ENCODE assay signal across 8 cellular contexts in genomic region chr3:124034016-124034808, GRCh38. TPM values are rescaled to one million over a fixed set of nuclear protein-coding genes. Genes with fewer than 3 reads are reported as not detected.
DNase-seq lines count a peak whose midpoint lies in the region; ATAC-seq and TF ChIP-seq lines count a peak whose summit lies in the region.

No MANE protein-coding gene starts in this region.

- DNase-seq in NCI-H2107 treated with DMSO at 0.1 percent for 48 hours (lab: John Stamatoyannopoulos, UW; ENCODE audit: unreplicated experiment): peak; percentile 20
- DNase-seq in NCI-H2107 (lab: John Stamatoyannopoulos, UW): no peak
- peak; percentile 41 for DNase-seq in activated CD4-positive, alpha-beta memory T cell treated with anti-CD3 and anti-CD28 coated beads for 36 hours
- DNase-seq in fibroblast of villous mesenchyme (ENCODE audit: low read depth): no peak
- no peak for DNase-seq in HCEC 1CT

- no peaks in the 10 kb centered on the region for H3K27me3 ChIP-seq in neuron (ENCODE audit: insufficient read depth, low read length)

- no peaks in the 10 kb centered on the region for H3K36me3 ChIP-seq in neuron (ENCODE audit: insufficient read depth, low read length)

- no peaks in the 10 kb centered on the region for H3K9me3 ChIP-seq in neuron (ENCODE audit: low read length)

- H3K4me3 ChIP-seq in fibroblast of villous mesenchyme (ENCODE audit: low read depth, low read length): peak overlapping the region; percentile 60
- H3K4me3 ChIP-seq in neuron (ENCODE audit: low read length): peak overlapping the region; percentile 99

- H3K4me3 Mint-ChIP-seq in activated CD4-positive, alpha-beta memory T cell treated with anti-CD3 and anti-CD28 coated beads for 36 hours: peak overlapping the region; percentile 63

- CTCF ChIA-PET in activated CD4-positive, alpha-beta memory T cell treated with anti-CD3 and anti-CD28 coated beads for 36 hours (lab: Charles Lee): interaction anchor here (0.7 to 2.2 kb wide), 6 partner anchors 20 to 138 kb away, joined by 3 to 13 read pairs (median 4); no protein-coding TSS in a partner anchor

- no peak for TF ChIP-seq CTCF in fibroblast of villous mesenchyme (IDR thresholded peaks at IDR 0.05; ENCODE audit: insufficient read depth, low read depth, low read length)

- intact Hi-C loops in activated CD4-positive, alpha-beta memory T cell treated with anti-CD3 and anti-CD28 coated beads for 36 hours (cut with micrococcal nuclease): no loop called here

- H3K4me1 ChIP-seq in neuron (ENCODE audit: insufficient read depth, low read length): peaks cover 16% of the 10 kb centered on the region

- ATAC-seq in HG02970 (IDR thresholded peaks at IDR 0.05; ENCODE audit: low FRiP score, unreplicated experiment) (no peak), HG02759 (IDR thresholded peaks at IDR 0.05; ENCODE audit: unreplicated experiment) (no peak)

- peaks cover 39% of the 10 kb centered on the region for H3K27me3 Mint-ChIP-seq in activated CD4-positive, alpha-beta memory T cell treated with anti-CD3 and anti-CD28 coated beads for 36 hours

- no peaks in the 10 kb centered on the region for H3K9me3 Mint-ChIP-seq in activated CD4-positive, alpha-beta memory T cell treated with anti-CD3 and anti-CD28 coated beads for 36 hours

- H3K27ac Mint-ChIP-seq in activated CD4-positive, alpha-beta memory T cell treated with anti-CD3 and anti-CD28 coated beads for 36 hours: no peak overlapping the region

- peaks cover 14% of the 10 kb centered on the region for H3K4me1 Mint-ChIP-seq in activated CD4-positive, alpha-beta memory T cell treated with anti-CD3 and anti-CD28 coated beads for 36 hours (ENCODE audit: low read depth)

- no peaks in the 10 kb centered on the region for H3K36me3 Mint-ChIP-seq in activated CD4-positive, alpha-beta memory T cell treated with anti-CD3 and anti-CD28 coated beads for 36 hours

- peak overlapping the region; percentile 86 for H2AFZ ChIP-seq in neuron (ENCODE audit: low read depth, low read length)

- POLR2A ChIA-PET in activated CD4-positive, alpha-beta memory T cell treated with anti-CD3 and anti-CD28 coated beads for 36 hours (lab: Charles Lee): no interaction called here

RNA-seq across cellular contexts. Expression of gene KALRN, which starts 1.0 kb away (rescaled TPM):
- total RNA-seq in activated CD4-positive, alpha-beta memory T cell treated with anti-CD3 and anti-CD28 coated beads for 36 hours: 1 to 10 TPM; 2.0 to 2.6 TPM
- 5.5 and 7.3 TPM in 2 replicates for total RNA-seq in fibroblast of villous mesenchyme

RNA-seq across cellular contexts. Expression of gene ROPN1, which starts 42.3 kb away (rescaled TPM):
- not detected for total RNA-seq in activated CD4-positive, alpha-beta memory T cell treated with anti-CD3 and anti-CD28 coated beads for 36 hours
- under 0.01 TPM in 1 of 2 replicates, not detected in the other for total RNA-seq in fibroblast of villous mesenchyme

Comparison
In these comparisons a context has a peak if more than half of its experiments do, and no peak if none do; other contexts are left out.
1. DNase-seq: peak in NCI-H2107 treated with DMSO at 0.1 percent for 48 hours (single experiment) and activated CD4-positive, alpha-beta memory T cell treated with anti-CD3 and anti-CD28 coated beads for 36 hours (single experiment); none in NCI-H2107 (single experiment), fibroblast of villous mesenchyme (single experiment) and HCEC 1CT (single experiment).